ENCODE assay signal across 8 cellular contexts in the genomic region with DNA sequence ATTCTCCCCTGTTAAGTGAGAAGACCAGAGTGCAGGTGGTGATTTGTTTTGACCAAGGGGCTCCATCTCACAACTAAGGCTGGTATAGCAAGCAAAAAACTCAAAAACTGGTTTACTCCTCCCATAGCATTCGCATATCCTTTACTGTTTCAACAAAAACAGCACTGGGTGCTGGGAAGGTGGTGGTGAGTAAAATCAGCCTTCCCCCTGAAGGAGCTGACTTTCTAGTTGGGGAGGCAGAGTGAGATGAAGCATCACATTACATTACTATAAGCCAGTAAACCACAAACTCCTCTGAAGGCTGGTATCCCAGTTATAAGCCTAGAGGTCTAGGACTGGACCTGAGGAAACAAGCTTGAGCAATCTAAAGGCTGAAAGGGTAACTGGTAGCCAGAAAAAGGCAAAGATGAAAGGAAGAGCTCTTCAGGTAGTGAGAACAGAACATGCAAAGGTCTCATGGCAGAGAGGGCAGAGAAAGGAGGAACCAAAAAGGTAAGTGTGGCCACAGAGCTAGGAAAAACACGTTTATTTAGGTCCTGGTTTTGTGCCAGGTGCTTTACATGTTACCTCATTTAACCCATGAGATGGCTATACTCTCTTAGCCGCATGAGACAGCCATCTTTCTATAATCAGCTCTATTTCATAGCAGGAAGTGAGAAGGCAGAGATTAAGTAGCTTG. TPM values are rescaled to one million over a fixed set of nuclear protein-coding genes. Genes with fewer than 3 reads are reported as not detected.
DNase-seq lines count a peak whose midpoint lies in the region; TF ChIP-seq lines count a peak whose summit lies in the region.

No MANE protein-coding gene starts in this region.

- H3K9me3 Mint-ChIP-seq in H9, result peaks cover 30 to 37% of the 10 kb centered on the region in 2 experiments

- H2AFZ ChIP-seq in H9 (ENCODE audit: low read length) (no peak overlapping the region), MM.1S (ENCODE audit: low read length) (no peak overlapping the region)

- H3K18ac ChIP-seq in H9 (ENCODE audit: insufficient read length, low read depth, low read length), result no peak overlapping the region

- H3T11ph ChIP-seq in H9 (ENCODE audit: low read length), result no peak overlapping the region

- DNase-seq in NCI-H2107 treated with DMSO at 0.1 percent for 48 hours (lab: John Stamatoyannopoulos, UW; ENCODE audit: unreplicated experiment) (peak; percentile 47), NCI-H2107 (lab: John Stamatoyannopoulos, UW) (no peak), H9 (no peak), MM.1S (peak; percentile 34), germinal center (ENCODE audit: low spot score) (peak; percentile 75), epidermal melanocyte (ENCODE audit: insufficient read length, low spot score) (no peak), HuH-7 (ENCODE audit: low spot score) (no peak), dermis blood vessel endothelial cell (no peak)

- peaks cover 5% of the 10 kb centered on the region; the same call in 1 of the 2 replicates for H3F3A ChIP-seq in MM.1S (ENCODE audit: insufficient read depth, low read length)

- H3K4me2 ChIP-seq in H9 (ENCODE audit: insufficient read depth, insufficient read length, low read length) (no peak overlapping the region), MM.1S (ENCODE audit: low read depth, low read length) (no peak overlapping the region)

- peaks cover 11 to 17% of the 10 kb centered on the region in 2 experiments for H3K4me1 Mint-ChIP-seq in H9

- peak overlapping the region; percentile 45 for H2BK20ac ChIP-seq in H9 (ENCODE audit: low read depth, low read length, poor library complexity, severe bottlenecking)

- H3K27ac ChIP-seq in H9 (ENCODE audit: insufficient read length, low read depth, low read length) (no peak overlapping the region), MM.1S (ENCODE audit: low read length) (peak overlapping the region; percentile 32; the same call in 1 of the 2 replicates)

- no peaks in the 10 kb centered on the region for H3K79me1 ChIP-seq in H9 (ENCODE audit: insufficient read depth, low read depth, low read length, poor library complexity, severe bottlenecking)

- H3K27me3 Mint-ChIP-seq in H9 (ENCODE audit: low read depth), result peaks cover 4% of the 10 kb centered on the region; the same call in 1 of the 2 replicates

- no peaks in the 10 kb centered on the region for H3K9me3 ChIP-seq in H9 (ENCODE audit: control insufficient read depth, low read depth, low read length)
- H3K9me3 ChIP-seq in MM.1S (replicated peaks; ENCODE audit: insufficient read depth, low read length), result no peaks in the 10 kb centered on the region

- H3K4ac ChIP-seq in H9 (ENCODE audit: low read depth, low read length), result no peak overlapping the region

- no peak overlapping the region for H4K8ac ChIP-seq in H9 (replicated peaks; ENCODE audit: insufficient read length, low read depth, low read length)

- no peaks in the 10 kb centered on the region for H3K27me3 ChIP-seq in H9 (ENCODE audit: insufficient read depth, low read length)
- H3K27me3 ChIP-seq in MM.1S (replicated peaks; ENCODE audit: insufficient read depth, low read length), result no peaks in the 10 kb centered on the region

- no CpG with 5 or more reads among the region's 3 CpGs for WGBS in H9 (ENCODE audit: extremely low coverage, insufficient read length, low lambda C conversion rate)

- H3K79me2 ChIP-seq in H9 (ENCODE audit: insufficient read depth, low read length), result no peaks in the 10 kb centered on the region
- peaks cover 77% of the 10 kb centered on the region for H3K79me2 ChIP-seq in MM.1S (ENCODE audit: low read length)

- H2BK120ac ChIP-seq in H9 (ENCODE audit: low read depth, low read length, poor library complexity, severe bottlenecking), result no peak overlapping the region

- H3K9ac ChIP-seq in H9 (ENCODE audit: extremely low read depth, insufficient read length, low read length) (no peak overlapping the region), MM.1S (ENCODE audit: low read length) (no peak overlapping the region)

- no peak overlapping the region for H3K56ac ChIP-seq in H9 (ENCODE audit: insufficient read length, low read depth, low read length)

- H4K5ac ChIP-seq in H9 (ENCODE audit: insufficient read length, low read depth, low read length), result no peak overlapping the region

- peaks cover 39 to 51% (median 39%) of the 10 kb centered on the region in 3 experiments for H3K36me3 Mint-ChIP-seq in H9 (ENCODE audit: insufficient read depth in 1 of 3, low read depth in 3 of 3)

- no peaks in the 10 kb centered on the region for H4K20me1 ChIP-seq in H9 (ENCODE audit: control insufficient read depth, insufficient read depth, insufficient read length)
- H4K20me1 ChIP-seq in MM.1S (ENCODE audit: insufficient read depth, low read length), result no peaks in the 10 kb centered on the region

- no peaks in the 10 kb centered on the region; the same call in 1 of the 2 replicates for H3K36me3 ChIP-seq in MM.1S (replicated peaks; ENCODE audit: insufficient read depth, low read length)

- H2AK5ac ChIP-seq in H9 (ENCODE audit: insufficient read length, low read length), result no peak overlapping the region

- no peak overlapping the region for H3K14ac ChIP-seq in H9 (ENCODE audit: insufficient read depth, low read length)

- H3K4me3 Mint-ChIP-seq in H9, result no peak overlapping the region

- no peaks in the 10 kb centered on the region for H3K9me2 ChIP-seq in MM.1S (replicated peaks; ENCODE audit: insufficient read depth, low read length)

- TF ChIP-seq CTCF in H9 (conservative IDR thresholded peaks at IDR 0.05) (no peak), MM.1S (IDR thresholded peaks at IDR 0.05; ENCODE audit: low read length) (no peak)

- no peak overlapping the region for H2BK12ac ChIP-seq in H9 (ENCODE audit: insufficient read length, low read depth, low read length)

- no peak overlapping the region for H2BK15ac ChIP-seq in H9 (ENCODE audit: low read depth, low read length)

- peak overlapping the region in 2 of 3 experiments; percentile 1 to 26; a peak in 2 of 7 replicates for H3K27ac Mint-ChIP-seq in H9

- no peak overlapping the region for H2BK5ac ChIP-seq in H9 (ENCODE audit: insufficient read length, low read length)

- no peak overlapping the region for H4K91ac ChIP-seq in H9 (ENCODE audit: insufficient read length, low read depth, low read length)

- no peak overlapping the region for H3K23ac ChIP-seq in H9 (ENCODE audit: insufficient read length, low read depth, low read length)

- H3K4me1 ChIP-seq in H9 (ENCODE audit: insufficient read depth, low read length), result peaks cover 4% of the 10 kb centered on the region; the same call in 1 of the 2 replicates
- peaks cover 18% of the 10 kb centered on the region; the same call in 1 of the 2 replicates for H3K4me1 ChIP-seq in MM.1S (ENCODE audit: low read length)

- no peaks in the 10 kb centered on the region for H3K23me2 ChIP-seq in H9 (ENCODE audit: insufficient read length, low read depth, low read length, poor library complexity, severe bottlenecking)

- H3K4me3 ChIP-seq in MM.1S (ENCODE audit: low read length), result no peak overlapping the region

RNA-seq across cellular contexts. Expression of a gene that starts 22.3 kb away (rescaled TPM):
- total RNA-seq in H9 (2021) (76.7 and 77.8 TPM in 2 replicates), dermis blood vessel endothelial cell (195 and 245 TPM in 2 replicates)

Comparison
In these comparisons a context has a peak if more than half of its experiments do, and no peak if none do; other contexts are left out.
1. DNase-seq: peak in NCI-H2107 treated with DMSO at 0.1 percent for 48 hours (single experiment), MM.1S (single experiment) and germinal center (single experiment); none in NCI-H2107 (single experiment), H9 (single experiment), epidermal melanocyte (single experiment), HuH-7 (single experiment) and dermis blood vessel endothelial cell (single experiment).